11 cellular contexts compared by ENCODE assay signal in the genomic region with DNA sequence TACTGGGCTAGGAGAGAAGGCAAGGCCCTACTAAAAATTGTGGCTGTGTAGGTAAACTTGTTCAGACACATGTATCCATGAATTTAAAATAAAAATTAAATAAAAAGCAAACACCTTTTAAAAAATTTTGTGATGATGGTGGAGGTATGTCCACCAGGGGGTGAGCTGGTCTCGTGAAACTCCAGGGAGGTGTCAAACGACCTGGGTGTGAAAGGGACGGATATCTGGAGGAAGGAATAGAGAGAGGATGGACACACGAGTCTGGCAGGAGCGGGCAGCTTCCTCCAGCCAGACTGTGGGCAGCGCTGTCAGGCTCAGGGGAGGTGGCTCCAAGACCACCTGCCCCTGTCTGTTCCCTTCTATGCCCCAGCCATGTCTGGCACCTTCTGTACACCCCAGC. TPM values are rescaled to one million over a fixed set of nuclear protein-coding genes. Genes with fewer than 3 reads are reported as not detected.
DNase-seq lines count a peak whose midpoint lies in the region; ATAC-seq and TF ChIP-seq lines count a peak whose summit lies in the region.
"Had no signal": no experiment of that assay in that cellular context is flagged by ENCODE, and none has a peak within 500 bp of the region (broad histone marks: within the 10 kb centered on the region; RNA-seq: fewer than 3 reads in every experiment).

No MANE protein-coding gene starts in this region.

- H3K27me3 ChIP-seq in foreskin keratinocyte, result peaks cover 20% of the 10 kb centered on the region
- H3K27me3 ChIP-seq in tibial nerve, result no peaks in the 10 kb centered on the region

- DNase-seq in activated CD4-positive, alpha-beta T cell treated with anti-CD3 and anti-CD28 coated beads, Interleukin-2, amount 50 U/mL, for 1 hour, result peak; percentile 12
- DNase-seq in activated CD4-positive, alpha-beta T cell treated with anti-CD3 and anti-CD28 coated beads for 4 hours, result no peak
- DNase-seq in SK-MEL-5 (ENCODE audit: low read depth, low spot score) (peak; percentile 58), foreskin keratinocyte (no peak), tibial nerve (ENCODE audit: low spot score in 2 of 2) (no peak), NCI-H748 (lab: John Stamatoyannopoulos, UW; ENCODE audit: unreplicated experiment) (no peak), GDM1 (lab: John Stamatoyannopoulos, UW) (no peak)
- DNase-seq in activated CD8-positive, alpha-beta memory T cell treated with anti-CD3 and anti-CD28 coated beads, Interleukin-2, amount 50 U/mL, for 48 hours, result no peak
- DNase-seq: effector CD4-positive, alpha-beta T cell had no signal

- no peaks in the 10 kb centered on the region for H3K36me3 ChIP-seq in tibial nerve

- peak; percentile 55 for TF ChIP-seq CTCF in foreskin keratinocyte (conservative IDR thresholded peaks at IDR 0.05)
- TF ChIP-seq CTCF in tibial nerve (IDR thresholded peaks at IDR 0.05), result peak in 3 of 5 experiments; percentile 6 to 13 (median 7)

- H3K4me3 ChIP-seq in tibial nerve, result no peak overlapping the region
- H3K4me3 ChIP-seq: skin epidermis had no signal

- TF ChIP-seq EP300 in tibial nerve (IDR thresholded peaks at IDR 0.05), result no peak

- peak; percentile 19 for ATAC-seq in foreskin keratinocyte
- ATAC-seq: T-cell had no signal

- no peak for TF ChIP-seq POLR2A in tibial nerve (IDR thresholded peaks at IDR 0.05)

- H3K9me3 ChIP-seq in tibial nerve, result no peaks in the 10 kb centered on the region

- no peak overlapping the region for H3K27ac ChIP-seq in foreskin keratinocyte
- H3K27ac ChIP-seq in tibial nerve, result no peak overlapping the region
- H3K27ac ChIP-seq: skin epidermis had no signal

- in situ Hi-C loops in SK-MEL-5 (cut with HindIII; ENCODE audit: low pct_unique_long_range_greater_than_20kb, low sequenced_read_pairs), result no loop called here

- WGBS in tibial nerve, 2 donors, result 44 to 51% methylated on average over 6 of the region's 6 CpGs

- H3K4me1 ChIP-seq in foreskin keratinocyte, result no peaks in the 10 kb centered on the region
- no peaks in the 10 kb centered on the region for H3K4me1 ChIP-seq in tibial nerve

RNA-seq across cellular contexts. Expression of a gene that starts 34.8 kb away (rescaled TPM):
- total RNA-seq in SK-MEL-5 (2014; rRNA removed; shearing (Covaris generic)), result 0.32 and 0.42 TPM in 2 replicates
- 0.37 and 0.72 TPM in 2 replicates for polyA plus RNA-seq in SK-MEL-5 (2015; cell fraction: cytosol; rRNA removed)
- 0.57 and 1.3 TPM in 2 replicates for polyA plus RNA-seq in SK-MEL-5 (2015; cell fraction: nucleus; rRNA removed)
- total RNA-seq in foreskin keratinocyte, result 0.04 and 0.07 TPM in 2 replicates
- polyA plus RNA-seq in foreskin keratinocyte, result 0.02 and 0.03 TPM in 2 replicates
- total RNA-seq in tibial nerve, result not detected

Comparison
In these comparisons a context has a peak if more than half of its experiments do, and no peak if none do; other contexts are left out.
1. DNase-seq: peak in activated CD4-positive, alpha-beta T cell treated with anti-CD3 and anti-CD28 coated beads, Interleukin-2, amount 50 U/mL, for 1 hour (single experiment) and SK-MEL-5 (single experiment); none in activated CD4-positive, alpha-beta T cell treated with anti-CD3 and anti-CD28 coated beads for 4 hours (0 of 2), foreskin keratinocyte (0 of 2), tibial nerve (0 of 2), activated CD8-positive, alpha-beta memory T cell treated with anti-CD3 and anti-CD28 coated beads, Interleukin-2, amount 50 U/mL, for 48 hours (single experiment), NCI-H748 (single experiment) and GDM1 (single experiment).